20 cellular contexts compared by ENCODE assay signal in the genomic region with DNA sequence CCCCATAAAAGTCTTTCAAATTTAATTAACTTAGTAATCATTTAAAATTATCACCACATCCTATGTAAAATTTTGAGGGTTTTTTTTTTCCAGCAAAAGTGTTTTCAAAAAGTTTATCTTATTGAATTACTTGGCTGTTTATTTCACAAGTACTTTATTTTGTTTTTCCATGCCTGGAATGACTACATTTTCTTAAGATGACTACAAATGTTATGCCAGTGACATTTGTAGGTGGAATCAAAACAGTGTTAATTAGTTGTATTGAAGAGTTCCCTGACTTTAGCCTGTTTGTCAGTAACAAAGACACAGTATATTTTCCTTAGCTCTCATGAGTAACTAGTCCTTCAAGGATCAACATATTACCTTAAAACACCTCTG.
"Had no signal": no experiment of that assay in that cellular context is flagged by ENCODE, and none has a peak within 500 bp of the region (broad histone marks: within the 10 kb centered on the region; RNA-seq: fewer than 3 reads in every experiment).

No MANE protein-coding gene starts in this region.

- H3K36me3 ChIP-seq: esophagus squamous epithelium, heart right ventricle, pancreas, thyroid gland had no signal

- ATAC-seq: heart right ventricle, pancreas, psoas muscle, T-helper 17 cell had no signal

- H3K4me3 ChIP-seq: coronary artery, esophagus squamous epithelium, heart right ventricle, lung, pancreas, psoas muscle, thyroid gland had no signal

- H3K27ac ChIP-seq: coronary artery, esophagus squamous epithelium, heart right ventricle, pancreas, psoas muscle, thyroid gland had no signal

- DNase-seq: activated CD4-positive, alpha-beta T cell treated with anti-CD3 and anti-CD28 coated beads for 4 hours; activated CD4-positive, alpha-beta T cell treated with anti-CD3 and anti-CD28 coated beads, Interleukin-2, amount 50 U/mL, for 48 hours; activated CD4-positive, CD25-positive, alpha-beta regulatory T cell; activated CD8-positive, alpha-beta memory T cell treated with anti-CD3 and anti-CD28 coated beads, Interleukin-2, amount 50 U/mL, for 48 hours; activated effector memory CD4-positive, alpha-beta T cell treated with Interleukin-2 at 50 U/mL for 16 hours; activated naive CD4-positive, alpha-beta T cell treated with anti-CD3 and anti-CD28 coated beads for 36 hours; activated naive CD8-positive, alpha-beta T cell treated with anti-CD3 and anti-CD28 coated beads, Interleukin-2, amount 10 ng/mL, durations not matched to agents 7 days and 5 days; activated T-cell treated with anti-CD3 and anti-CD28 coated beads, Interleukin-2, amount 50 U/mL, for 48 hours; amniotic stem cell; cerebellar nuclear complex; esophagus squamous epithelium; heart right ventricle; psoas muscle; stimulated activated CD4-positive, alpha-beta T cell treated with anti-CD3 and anti-CD28 coated beads, Interleukin-12 subunit alpha, Interleukin-12 subunit beta, amount 100 ng/mL, for 4 hours; substantia nigra; T-helper 17 cell; thyroid gland had no signal

- H3K9me3 ChIP-seq: esophagus squamous epithelium, heart right ventricle, pancreas, psoas muscle, thyroid gland had no signal

- H3K4me1 ChIP-seq: pancreas, psoas muscle had no signal

- H3K27me3 ChIP-seq: esophagus squamous epithelium, heart right ventricle, pancreas, thyroid gland had no signal
